25 cellular contexts compared by ENCODE assay signal in genomic region chr12:125113800-125114199, GRCh38.
"Had no signal": no experiment of that assay in that cellular context is flagged by ENCODE, and none has a peak within 500 bp of the region (broad histone marks: within the 10 kb centered on the region; RNA-seq: fewer than 3 reads in every experiment).

No MANE protein-coding gene starts in this region.

- H3K27me3 ChIP-seq: ovary, right atrium auricular region, right lobe of liver, tibial nerve, uterus had no signal

- H3K4me2 ChIP-seq: smooth muscle cell had no signal

- H3K9me3 Mint-ChIP-seq: immature natural killer cell; memory B cell; nephron; stimulated activated naive CD8-positive, alpha-beta T cell treated with anti-CD3 and anti-CD28 coated beads, Interleukin-15, Interleukin-2, amounts not matched to agents 100 ng/mL and 50 ng/mL, for 24 hours; type B pancreatic cell had no signal

- H3K4me3 Mint-ChIP-seq: immature natural killer cell; memory B cell; naive thymus-derived CD4-positive, alpha-beta T cell; nephron; stimulated activated memory B cell treated with anti-CD40 and anti-IgM and Interleukin-4, amounts not matched to agents 10 μg/mL and 1 μg/mL and 100 μg/mL, for 72 hours; stimulated activated naive CD8-positive, alpha-beta T cell treated with anti-CD3 and anti-CD28 coated beads, Interleukin-15, Interleukin-2, amounts not matched to agents 100 ng/mL and 50 ng/mL, for 24 hours; type B pancreatic cell had no signal

- ATAC-seq: left colon; mucosa of descending colon; naive thymus-derived CD4-positive, alpha-beta T cell had no signal

- H3K36me3 ChIP-seq: ovary, uterus had no signal

- H3K27me3 Mint-ChIP-seq: memory B cell; naive thymus-derived CD4-positive, alpha-beta T cell; progenitor cell of endocrine pancreas; stimulated activated memory B cell treated with anti-CD40 and anti-IgM and Interleukin-4, amounts not matched to agents 10 μg/mL and 1 μg/mL and 100 μg/mL, for 72 hours; stimulated activated naive CD8-positive, alpha-beta T cell treated with anti-CD3 and anti-CD28 coated beads, Interleukin-15, Interleukin-2, amounts not matched to agents 100 ng/mL and 50 ng/mL, for 24 hours; type B pancreatic cell had no signal

- DNase-seq: hippocampal formation; immature natural killer cell; kidney; left colon; left ventricle myocardium inferior; midbrain; mucosa of descending colon; naive thymus-derived CD4-positive, alpha-beta T cell; ovary; right lobe of liver; stimulated activated CD4-positive, alpha-beta T cell treated with anti-CD3 and anti-CD28 coated beads, Interleukin-2, amount 100 ng/mL, for 48 hours; stimulated activated CD4-positive, alpha-beta T cell treated with anti-CD3 and anti-CD28 coated beads, Interleukin-4, amount 100 ng/mL, for 4 hours; substantia nigra; uterus had no signal

- H3K4me3 ChIP-seq: left ventricle myocardium inferior, lung, mucosa of descending colon, ovary, right atrium auricular region, right lobe of liver, smooth muscle cell, tibial nerve, uterus had no signal

- H3K27ac Mint-ChIP-seq: immature natural killer cell; memory B cell; naive thymus-derived CD4-positive, alpha-beta T cell; nephron; progenitor cell of endocrine pancreas; stimulated activated memory B cell treated with anti-CD40 and anti-IgM and Interleukin-4, amounts not matched to agents 10 μg/mL and 1 μg/mL and 100 μg/mL, for 72 hours; stimulated activated naive CD8-positive, alpha-beta T cell treated with anti-CD3 and anti-CD28 coated beads, Interleukin-15, Interleukin-2, amounts not matched to agents 100 ng/mL and 50 ng/mL, for 24 hours; type B pancreatic cell had no signal

- H3K9me3 ChIP-seq: left ventricle myocardium inferior, mucosa of descending colon, ovary, right atrium auricular region, right lobe of liver, tibial nerve, uterus had no signal

- H3K27ac ChIP-seq: left ventricle myocardium inferior, ovary, right atrium auricular region, right lobe of liver, tibial nerve, uterus had no signal

- H3K4me1 ChIP-seq: left ventricle myocardium inferior, right atrium auricular region, tibial nerve, uterus had no signal

- FAIRE-seq: islet of Langerhans, kidney had no signal
